Comparison of ENCODE assay signal across 33 cellular contexts in genomic region chr2:119552902-119553301, GRCh38. TPM values are rescaled to one million over a fixed set of nuclear protein-coding genes. Genes with fewer than 3 reads are reported as not detected.
"Had no signal": no experiment of that assay in that cellular context is flagged by ENCODE, and none has a peak within 500 bp of the region (broad histone marks: within the 10 kb centered on the region; RNA-seq: fewer than 3 reads in every experiment).

No MANE protein-coding gene starts in this region.

- H3K9me3 Mint-ChIP-seq: activated CD4-positive, alpha-beta memory T cell treated with anti-CD3 and anti-CD28 coated beads for 36 hours; activated naive CD8-positive, alpha-beta T cell treated with anti-CD3 and anti-CD28 coated beads for 36 hours; central memory CD8-positive, alpha-beta T cell; T-helper 1 cell treated with Interleukin-12 subunit alpha and Interleukin-12 subunit beta and Interleukin-4 antibody, amounts not matched to agents 30 μg/mL and 1 μg/mL, for 36 hours; T-helper 2 cell treated with Interferon-gamma antibody and Interleukin-4, amounts not matched to agents 5 μg/mL and 100 μg/mL, for 36 hours had no signal

- H3K27ac ChIP-seq: cardiac muscle cell, KMS-11, Peyer's patch, SJSA1 had no signal

- H3K9ac ChIP-seq: KMS-11, SK-N-SH had no signal

- H3K4me3 ChIP-seq: cardiac muscle cell, Peyer's patch, SJSA1 had no signal

- H3K36me3 Mint-ChIP-seq: activated CD4-positive, alpha-beta memory T cell treated with anti-CD3 and anti-CD28 coated beads for 36 hours; activated naive CD8-positive, alpha-beta T cell treated with anti-CD3 and anti-CD28 coated beads for 36 hours had no signal

- H3K4me1 Mint-ChIP-seq: activated naive CD8-positive, alpha-beta T cell treated with anti-CD3 and anti-CD28 coated beads for 36 hours; central memory CD8-positive, alpha-beta T cell had no signal

- H3K27ac Mint-ChIP-seq: activated CD4-positive, alpha-beta memory T cell treated with anti-CD3 and anti-CD28 coated beads for 36 hours; activated naive CD8-positive, alpha-beta T cell treated with anti-CD3 and anti-CD28 coated beads for 36 hours; T-helper 1 cell treated with Interleukin-12 subunit alpha and Interleukin-12 subunit beta and Interleukin-4 antibody, amounts not matched to agents 30 μg/mL and 1 μg/mL, for 36 hours; T-helper 2 cell treated with Interferon-gamma antibody and Interleukin-4, amounts not matched to agents 5 μg/mL and 100 μg/mL, for 36 hours had no signal

- H3K4me3 Mint-ChIP-seq: activated CD4-positive, alpha-beta memory T cell treated with anti-CD3 and anti-CD28 coated beads for 36 hours; activated naive CD8-positive, alpha-beta T cell treated with anti-CD3 and anti-CD28 coated beads for 36 hours; central memory CD8-positive, alpha-beta T cell; T-helper 1 cell treated with Interleukin-12 subunit alpha and Interleukin-12 subunit beta and Interleukin-4 antibody, amounts not matched to agents 30 μg/mL and 1 μg/mL, for 36 hours; T-helper 2 cell treated with Interferon-gamma antibody and Interleukin-4, amounts not matched to agents 5 μg/mL and 100 μg/mL, for 36 hours had no signal

- H3K27me3 ChIP-seq: cardiac muscle cell, Peyer's patch, SJSA1 had no signal

- H3K36me3 ChIP-seq: cardiac muscle cell, Peyer's patch, SJSA1 had no signal

- ATAC-seq: PC-3 had no signal

- DNase-seq: activated CD4-positive, alpha-beta memory T cell treated with anti-CD3 and anti-CD28 coated beads for 36 hours; activated CD4-positive, alpha-beta T cell treated with anti-CD3 and anti-CD28 coated beads, Interleukin-2, amount 50 U/mL, for 1 hour; activated CD8-positive, alpha-beta memory T cell treated with anti-CD3 and anti-CD28 coated beads, Interleukin-2, amount 50 U/mL, for 4 hours; activated effector memory CD4-positive, alpha-beta T cell treated with Interleukin-2 at 50 U/mL for 16 hours; activated naive CD4-positive, alpha-beta T cell; activated naive CD4-positive, alpha-beta T cell treated with anti-CD3 and anti-CD28 coated beads, Interleukin-2, amount 50 U/mL, for 16 hours; activated naive CD8-positive, alpha-beta T cell treated with anti-CD3 and anti-CD28 coated beads for 36 hours; activated T-cell treated with anti-CD3 and anti-CD28 coated beads for 4 hours; activated T-cell treated with anti-CD3 and anti-CD28 coated beads, Interleukin-2, amount 50 U/mL, for 48 hours; amniotic stem cell; aorta; NCI-H1048; NCI-H1105 treated with DMSO at 0.1 percent for 48 hours; NCI-H1436 treated with DMSO at 0.1 percent for 48 hours; NCI-H1694 treated with DMSO at 0.1 percent for 48 hours; NCI-H2029; NCI-H510A; NCI-H526; NCI-H748 treated with DMSO at 0.1 percent for 48 hours; NK-92 treated with Interleukin-12 subunit alpha and Interleukin-12 subunit beta, amount 100 ng/mL, for 24 hours; PC-3; Peyer's patch; RPMI8226; SHP77 treated with DMSO at 0.1 percent for 48 hours; SK-N-SH had no signal

- H3K9me3 ChIP-seq: Peyer's patch, SJSA1, SK-N-SH had no signal

- H3K4me2 ChIP-seq: KMS-11, SK-N-SH had no signal

- H3K9me2 ChIP-seq: SK-N-SH had no signal

- H3K4me1 ChIP-seq: Peyer's patch, SJSA1 had no signal

RNA-seq across cellular contexts. Expression of gene CFAP221, which starts 8.7 kb away (rescaled TPM):
- total RNA-seq: activated CD4-positive, alpha-beta memory T cell treated with anti-CD3 and anti-CD28 coated beads for 36 hours; activated naive CD8-positive, alpha-beta T cell treated with anti-CD3 and anti-CD28 coated beads for 36 hours; LHCN-M2; PC-3; SJSA1 had no signal

RNA-seq across cellular contexts. Expression of gene SCTR, which starts 28.6 kb away (rescaled TPM):
- total RNA-seq: activated CD4-positive, alpha-beta memory T cell treated with anti-CD3 and anti-CD28 coated beads for 36 hours; activated naive CD8-positive, alpha-beta T cell treated with anti-CD3 and anti-CD28 coated beads for 36 hours; aorta; LHCN-M2; M059J; PC-3; SJSA1 had no signal
- polyA plus RNA-seq: cardiac muscle cell, SK-N-SH had no signal
